In the genomic region with DNA sequence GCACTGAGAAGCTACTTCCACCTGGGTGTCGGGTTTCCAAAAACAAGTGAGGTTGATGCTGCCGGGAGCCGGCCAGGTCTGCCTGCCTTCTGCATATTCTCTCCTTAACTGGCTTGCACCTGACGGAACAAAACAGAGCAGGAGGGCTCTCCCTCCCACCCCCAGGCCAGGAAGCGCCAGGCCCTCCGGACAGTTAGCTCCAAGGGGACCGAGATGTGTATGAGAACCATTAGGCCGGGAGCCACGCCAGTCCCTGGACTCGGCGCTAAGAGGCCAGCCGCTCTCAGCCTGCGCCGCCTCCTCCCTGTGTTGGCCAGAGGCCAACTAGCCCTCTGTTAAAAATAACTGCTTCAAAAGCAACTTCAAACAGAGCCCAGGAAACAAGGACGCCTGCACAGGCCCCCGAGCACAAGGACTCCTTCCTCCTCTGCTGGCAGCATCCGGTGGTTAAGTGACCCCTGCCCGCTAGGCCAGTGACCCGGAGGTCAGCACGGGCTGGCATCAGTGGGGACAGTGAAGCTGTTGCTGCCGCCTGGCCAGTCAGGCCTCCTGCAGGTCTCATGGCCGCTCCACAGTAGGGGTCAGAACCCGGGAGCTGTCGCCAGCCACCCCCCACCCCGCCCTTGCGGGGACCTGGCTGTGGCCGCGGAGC, we compare ENCODE assay signal across 8 cellular contexts.
DNase-seq lines count a peak whose midpoint lies in the region; ATAC-seq, FAIRE-seq and TF ChIP-seq lines count a peak whose summit lies in the region.

No MANE protein-coding gene starts in this region.

- 28 to 65% methylated on average over 11 to 28 of the region's 28 CpGs for WGBS in body of pancreas, 2 donors

- H3K36me3 ChIP-seq in body of pancreas (replicated peaks in 1 of 2; ENCODE audit: insufficient read depth in 1 of 2, low read depth in 2 of 2) = no peaks in the 10 kb centered on the region

- H3K27me3 ChIP-seq in body of pancreas = no peaks in the 10 kb centered on the region

- intact Hi-C loops in body of pancreas (cut with DNase I) = no loop called here

- CTCF ChIA-PET in T-cell (lab: Charles Lee) = no interaction called here

- H3K4me1 Mint-ChIP-seq in T-cell = no peaks in the 10 kb centered on the region

- peaks cover 15% of the 10 kb centered on the region for H3K36me3 Mint-ChIP-seq in T-cell

- H3K27ac ChIP-seq in body of pancreas (peak overlapping the region in 2 of 4 donors; percentile 12 to 49), temporal lobe (ENCODE audit: low read depth, low read length) (peak overlapping the region; percentile 61)

- no peak overlapping the region for H3K4me3 ChIP-seq in body of pancreas

- peaks cover 0 to 9% (median 9%) of the 10 kb centered on the region in 3 donors for H3K9me3 Mint-ChIP-seq in T-cell

- H3K9me3 ChIP-seq in body of pancreas = no peaks in the 10 kb centered on the region

- ATAC-seq in body of pancreas (peak; percentile 72), GM21528 (IDR thresholded peaks at IDR 0.05; ENCODE audit: low FRiP score, unreplicated experiment) (no peak), T-cell (replicated peaks in 1 of 4) (no peak)

- peaks cover 11% of the 10 kb centered on the region for H3K4me1 ChIP-seq in body of pancreas

- FAIRE-seq in D721Med (lab: Jason Lieb, UNC) = no peak

- H3K27ac Mint-ChIP-seq in T-cell = no peak overlapping the region

- POLR2A ChIA-PET in T-cell (lab: Charles Lee) = no interaction called here

- TF ChIP-seq POLR2A in body of pancreas (IDR thresholded peaks at IDR 0.05) = no peak

- H3K4me3 Mint-ChIP-seq in T-cell = no peak overlapping the region

- H3K27me3 Mint-ChIP-seq in T-cell = peaks cover 0 to 13% of the 10 kb centered on the region in 2 donors

- peak; percentile 85 for DNase-seq in NCI-H1417 treated with DMSO at 0.1 percent for 48 hours (lab: John Stamatoyannopoulos, UW)
- DNase-seq in body of pancreas = peak; percentile 51 to 80 (median 78)
- peak; percentile 35 for DNase-seq in iris pigment epithelial cell (ENCODE audit: low read depth)
- DNase-seq in D721Med (ENCODE audit: insufficient read length, low spot score) = no peak
- DNase-seq in NCI-H1048 (lab: John Stamatoyannopoulos, UW) = no peak
- no peak for DNase-seq in T-cell

- TF ChIP-seq CTCF in body of pancreas (IDR thresholded peaks at IDR 0.05) (peak in 1 of 7 experiments; percentile 6), D721Med (IDR thresholded peaks at IDR 0.05; ENCODE audit: insufficient read depth, missing control alignments) (no peak)

Comparison
In these comparisons a context has a peak if more than half of its experiments do, and no peak if none do; other contexts are left out.
1. DNase-seq: peak in NCI-H1417 treated with DMSO at 0.1 percent for 48 hours (single experiment), body of pancreas (4 of 4) and iris pigment epithelial cell (single experiment); none in D721Med (single experiment), NCI-H1048 (single experiment) and T-cell (0 of 34).